Comparison of ENCODE assay signal across 16 cellular contexts in the genomic region with DNA sequence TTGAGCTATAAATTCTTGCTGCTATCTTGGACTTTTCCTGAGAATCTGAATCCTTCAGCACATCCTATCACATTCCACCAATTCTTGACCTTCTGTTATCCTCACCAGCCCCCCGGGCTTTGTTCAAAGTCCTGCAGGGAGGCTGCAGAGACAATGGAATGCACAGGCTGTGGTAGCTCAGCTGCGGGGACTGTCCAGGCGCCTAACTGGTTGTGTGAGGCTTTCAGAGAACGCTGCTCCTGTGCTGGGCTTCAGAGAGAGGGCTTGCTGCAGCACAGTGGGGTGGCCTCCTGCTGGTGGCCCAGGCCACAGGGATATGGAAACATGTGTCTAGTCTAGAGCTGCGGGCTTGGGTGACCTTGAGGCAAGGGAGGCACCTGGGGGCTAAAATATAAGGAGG.
DNase-seq lines count a peak whose midpoint lies in the region; ATAC-seq, FAIRE-seq and TF ChIP-seq lines count a peak whose summit lies in the region.
"Had no signal": no experiment of that assay in that cellular context is flagged by ENCODE, and none has a peak within 500 bp of the region (broad histone marks: within the 10 kb centered on the region; RNA-seq: fewer than 3 reads in every experiment).

No MANE protein-coding gene starts in this region.

- peak; percentile 12 for DNase-seq in HEK293T (ENCODE audit: extremely low spot score)
- peak; percentile 21 for DNase-seq in brain microvascular endothelial cell
- DNase-seq in iPS DF 4.7 (ENCODE audit: extremely low read depth, low spot score), result peak; percentile 9
- peak; percentile 1 for DNase-seq in small intestine
- no peak for DNase-seq in lower lobe of right lung
- no peak for DNase-seq in Calu3
- no peak for DNase-seq in PC-9
- DNase-seq: colonic mucosa, NCI-H2171, uterus had no signal

- no peak overlapping the region for H3K4me3 ChIP-seq in brain microvascular endothelial cell (ENCODE audit: low read depth, low read length)
- H3K4me3 ChIP-seq in small intestine (ENCODE audit: low read depth in 1 of 2, low read length in 2 of 2), result no peak overlapping the region
- H3K4me3 ChIP-seq in lower lobe of right lung, result no peak overlapping the region
- H3K4me3 ChIP-seq in PC-9, result no peak overlapping the region
- H3K4me3 ChIP-seq: BLaER1 treated with 17β-estradiol and CSF1 and Interleukin-3, amounts not matched to agents 10 nM and 100 nM; colonic mucosa; lung; SK-N-MC; uterus had no signal

- H3K27ac ChIP-seq in brain microvascular endothelial cell (no peak overlapping the region), small intestine (ENCODE audit: low read depth in 1 of 2, low read length in 1 of 2) (no peak overlapping the region), lower lobe of right lung (no peak overlapping the region), PC-9 (no peak overlapping the region)
- H3K27ac ChIP-seq: BLaER1 treated with 17β-estradiol and CSF1 and Interleukin-3, amounts not matched to agents 10 nM and 100 nM; colonic mucosa; SK-N-MC; uterus had no signal

- H3K4me1 ChIP-seq in small intestine (ENCODE audit: control insufficient read depth in 2 of 2, insufficient read depth in 1 of 2, low read depth in 1 of 2, low read length in 1 of 2) (no peaks in the 10 kb centered on the region), lower lobe of right lung (no peaks in the 10 kb centered on the region), PC-9 (replicated peaks; ENCODE audit: insufficient read depth) (peaks cover 6% of the 10 kb centered on the region; the same call in 1 of the 2 replicates)
- H3K4me1 ChIP-seq: colonic mucosa, uterus had no signal

- H3K4me1 Mint-ChIP-seq in Calu3 (ENCODE audit: low read depth, unreplicated experiment), result no peaks in the 10 kb centered on the region
- H3K4me1 Mint-ChIP-seq: stimulated activated memory B cell treated with anti-CD40 and anti-IgM and Interleukin-4, amounts not matched to agents 10 μg/mL and 1 μg/mL and 100 μg/mL, for 72 hours had no signal

- FAIRE-seq in small intestine (lab: Jason Lieb, UNC), result no peak

- no peaks in the 10 kb centered on the region for H3F3A ChIP-seq in PC-9 (ENCODE audit: insufficient read depth, low read depth)

- 29 to 39% (median 38%) methylated on average over 5 of the region's 5 CpGs for WGBS in small intestine, 3 donors

- TF ChIP-seq CTCF in brain microvascular endothelial cell (IDR thresholded peaks at IDR 0.05; ENCODE audit: low read depth, low read length, missing control alignments) (peak; percentile 16), lower lobe of right lung (IDR thresholded peaks at IDR 0.05) (no peak), Calu3 (IDR thresholded peaks at IDR 0.05; ENCODE audit: unreplicated experiment) (no peak), PC-9 (conservative IDR thresholded peaks at IDR 0.05) (no peak)

- CTCF ChIA-PET in HEK293T (lab: Yijun Ruan, JAX), result no interaction called here
- CTCF ChIA-PET in Calu3 (lab: Charles Lee), result no interaction called here
- CTCF ChIA-PET in PC-9 (lab: Charles Lee), result no interaction called here

- H2AFZ ChIP-seq in PC-9, result no peak overlapping the region

- no TSS peak for BruUV-seq in Calu3 (replicated peaks; lab: Mats Ljungman, UMichigan)
- BruUV-seq in PC-9 (replicated peaks; lab: Mats Ljungman, UMichigan), result no TSS peak

- H3K9me3 Mint-ChIP-seq in Calu3 (ENCODE audit: low read depth, unreplicated experiment), result no peaks in the 10 kb centered on the region
- H3K9me3 Mint-ChIP-seq: stimulated activated memory B cell treated with anti-CD40 and anti-IgM and Interleukin-4, amounts not matched to agents 10 μg/mL and 1 μg/mL and 100 μg/mL, for 72 hours had no signal

- H3K9me3 ChIP-seq in small intestine (ENCODE audit: control insufficient read depth, low read depth) (no peaks in the 10 kb centered on the region), lower lobe of right lung (no peaks in the 10 kb centered on the region), PC-9 (ENCODE audit: insufficient read depth, low read depth) (no peaks in the 10 kb centered on the region)
- H3K9me3 ChIP-seq: colonic mucosa, uterus had no signal

- intact Hi-C loops in lower lobe of right lung (cut with DNase I) (no loop called here), Calu3 (cut with micrococcal nuclease; ENCODE audit: unreplicated experiment) (no loop called here), PC-9 (cut with micrococcal nuclease; ENCODE audit: unreplicated experiment) (no loop called here)

- H3K9me2 ChIP-seq in PC-9 (ENCODE audit: insufficient read depth), result no peaks in the 10 kb centered on the region

- H3K27me3 Mint-ChIP-seq in Calu3 (ENCODE audit: unreplicated experiment), result peaks cover 68% of the 10 kb centered on the region

- H3K79me2 ChIP-seq in PC-9 (ENCODE audit: low read depth), result no peaks in the 10 kb centered on the region

- H3K4me3 Mint-ChIP-seq in Calu3 (ENCODE audit: low read depth, unreplicated experiment), result no peak overlapping the region
- H3K4me3 Mint-ChIP-seq: stimulated activated memory B cell treated with anti-CD40 and anti-IgM and Interleukin-4, amounts not matched to agents 10 μg/mL and 1 μg/mL and 100 μg/mL, for 72 hours had no signal

- no peaks in the 10 kb centered on the region for H4K20me1 ChIP-seq in PC-9 (ENCODE audit: insufficient read depth)
- H4K20me1 ChIP-seq: BLaER1 treated with 17β-estradiol and CSF1 and Interleukin-3, amounts not matched to agents 10 nM and 100 nM had no signal

- POLR2A ChIA-PET in HEK293T (lab: Yijun Ruan, JAX), result no interaction called here
- POLR2A ChIA-PET in PC-9 (lab: Charles Lee; ENCODE audit: unreplicated experiment), result no interaction called here

- no peaks in the 10 kb centered on the region for H3K36me3 Mint-ChIP-seq in Calu3 (ENCODE audit: insufficient read depth, unreplicated experiment)
- H3K36me3 Mint-ChIP-seq: stimulated activated memory B cell treated with anti-CD40 and anti-IgM and Interleukin-4, amounts not matched to agents 10 μg/mL and 1 μg/mL and 100 μg/mL, for 72 hours had no signal

- H3K36me3 ChIP-seq in brain microvascular endothelial cell (replicated peaks) (no peaks in the 10 kb centered on the region), small intestine (ENCODE audit: control insufficient read depth in 2 of 2, insufficient read depth in 2 of 2, low read length in 2 of 2) (no peaks in the 10 kb centered on the region), lower lobe of right lung (no peaks in the 10 kb centered on the region), PC-9 (ENCODE audit: low read depth) (no peaks in the 10 kb centered on the region)
- H3K36me3 ChIP-seq: BLaER1 treated with 17β-estradiol and CSF1 and Interleukin-3, amounts not matched to agents 10 nM and 100 nM; colonic mucosa; uterus had no signal

- in situ Hi-C loops in brain microvascular endothelial cell (cut with HindIII; ENCODE audit: low pct_ligation_motif_present, low sequenced_read_pairs), result no loop called here

- H3K4me2 ChIP-seq in PC-9, result no peak overlapping the region
- H3K4me2 ChIP-seq: BLaER1 treated with 17β-estradiol and CSF1 and Interleukin-3, amounts not matched to agents 10 nM and 100 nM had no signal

- ATAC-seq in HG02571 (IDR thresholded peaks at IDR 0.05; ENCODE audit: unreplicated experiment) (no peak), lower lobe of right lung (no peak)
- ATAC-seq: sciatic nerve; stimulated activated memory B cell treated with anti-CD40 and anti-IgM and Interleukin-4, amounts not matched to agents 10 μg/mL and 1 μg/mL and 100 μg/mL, for 72 hours had no signal

- H3K27me3 ChIP-seq in brain microvascular endothelial cell (replicated peaks) (no peaks in the 10 kb centered on the region), small intestine (ENCODE audit: control insufficient read depth in 2 of 2, insufficient read depth in 2 of 2, low read length in 2 of 2) (no peaks in the 10 kb centered on the region), lower lobe of right lung (ENCODE audit: low read depth) (no peaks in the 10 kb centered on the region), PC-9 (ENCODE audit: insufficient read depth, low read depth) (no peaks in the 10 kb centered on the region)
- H3K27me3 ChIP-seq: BLaER1 treated with 17β-estradiol and CSF1 and Interleukin-3, amounts not matched to agents 10 nM and 100 nM; colonic mucosa; uterus had no signal

- no peak overlapping the region for H3K27ac Mint-ChIP-seq in Calu3 (ENCODE audit: unreplicated experiment)
- H3K27ac Mint-ChIP-seq: stimulated activated memory B cell treated with anti-CD40 and anti-IgM and Interleukin-4, amounts not matched to agents 10 μg/mL and 1 μg/mL and 100 μg/mL, for 72 hours had no signal

TF ChIP-seq in HEK293T, 16 proteins besides CTCF, POLR2A, EP300 and RAD21:
- TF ChIP-seq LEF1 (IDR thresholded peaks at IDR 0.05; ENCODE audit: borderline replicate concordance), result no peak
- no peak for TF ChIP-seq CTBP1 (IDR thresholded peaks at IDR 0.05; ENCODE audit: borderline replicate concordance)
- no peak for TF ChIP-seq L3MBTL2 (conservative IDR thresholded peaks at IDR 0.05)
- TF ChIP-seq, protein P1, sequence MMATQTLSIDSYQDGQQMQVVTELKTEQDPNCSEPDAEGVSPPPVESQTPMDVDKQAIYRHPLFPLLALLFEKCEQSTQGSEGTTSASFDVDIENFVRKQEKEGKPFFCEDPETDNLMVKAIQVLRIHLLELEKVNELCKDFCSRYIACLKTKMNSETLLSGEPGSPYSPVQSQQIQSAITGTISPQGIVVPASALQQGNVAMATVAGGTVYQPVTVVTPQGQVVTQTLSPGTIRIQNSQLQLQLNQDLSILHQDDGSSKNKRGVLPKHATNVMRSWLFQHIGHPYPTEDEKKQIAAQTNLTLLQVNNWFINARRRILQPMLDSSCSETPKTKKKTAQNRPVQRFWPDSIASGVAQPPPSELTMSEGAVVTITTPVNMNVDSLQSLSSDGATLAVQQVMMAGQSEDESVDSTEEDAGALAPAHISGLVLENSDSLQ (IDR thresholded peaks at IDR 0.05), result no peak
- no peak for TF ChIP-seq HDGF (IDR thresholded peaks at IDR 0.05; ENCODE audit: borderline replicate concordance)
- no peak for TF ChIP-seq FOXA1 (IDR thresholded peaks at IDR 0.05)
- no peak for TF ChIP-seq NFRKB (IDR thresholded peaks at IDR 0.05)
- TF ChIP-seq BHLHE40 (IDR thresholded peaks at IDR 0.05; ENCODE audit: borderline replicate concordance), result no peak
- no peak for TF ChIP-seq FOXK2 (IDR thresholded peaks at IDR 0.05)
- TF ChIP-seq FOXM1 (IDR thresholded peaks at IDR 0.05; ENCODE audit: borderline replicate concordance), result no peak
- TF ChIP-seq ELF4 (IDR thresholded peaks at IDR 0.05), result no peak
- TF ChIP-seq ARNT (IDR thresholded peaks at IDR 0.05), result no peak
- no peak for TF ChIP-seq SUZ12 (IDR thresholded peaks at IDR 0.05)
- TF ChIP-seq ZNF384 (IDR thresholded peaks at IDR 0.05), result no peak
- TF ChIP-seq TARDBP (IDR thresholded peaks at IDR 0.05), result no peak
- no peak for TF ChIP-seq SP1 (IDR thresholded peaks at IDR 0.05)

Comparison
In these comparisons a context has a peak if more than half of its experiments do, and no peak if none do; other contexts are left out.
1. DNase-seq: peak in HEK293T (single experiment), brain microvascular endothelial cell (single experiment), iPS DF 4.7 (single experiment) and small intestine (single experiment); none in lower lobe of right lung (single experiment), Calu3 (single experiment) and PC-9 (0 of 2).